2 cellular contexts compared by ENCODE assay signal in the genomic region with DNA sequence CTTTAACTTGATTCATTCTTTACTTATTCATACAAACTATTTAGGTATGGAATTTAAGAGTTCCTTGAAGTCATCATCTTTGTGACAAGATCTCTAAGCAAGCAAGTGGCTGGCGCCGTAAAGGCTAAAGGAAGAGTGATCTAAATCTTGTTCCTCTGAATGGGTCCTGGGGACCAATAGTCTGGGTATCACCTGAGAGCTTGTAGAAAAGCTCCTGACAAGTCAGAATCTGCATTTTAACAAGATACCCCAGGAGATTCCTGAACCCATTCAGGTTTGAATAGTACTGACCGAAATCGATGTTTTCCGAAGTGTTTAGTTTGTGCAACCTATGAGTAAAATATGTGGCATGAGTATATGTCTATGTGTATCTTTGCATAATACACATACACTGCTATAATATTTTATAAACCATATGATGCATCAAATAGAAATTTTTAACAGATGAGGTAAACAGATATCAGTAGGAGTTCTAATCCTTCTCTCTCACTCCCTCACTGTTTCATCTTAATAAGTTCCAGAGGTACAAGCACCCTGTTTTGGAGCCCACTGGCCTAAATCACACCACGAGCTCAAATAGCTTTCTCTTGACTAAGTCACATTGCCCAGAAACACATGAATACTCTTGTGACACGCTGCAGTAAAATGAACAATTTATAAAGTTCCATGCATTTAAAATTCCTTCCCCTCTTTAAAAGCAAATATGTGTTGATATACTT.
TF ChIP-seq lines count a peak whose summit lies in the region.

No MANE protein-coding gene starts in this region.

TF ChIP-seq in GM23338, 12 proteins besides CTCF, POLR2A, EP300 and RAD21 (continued from another document):
- TF ChIP-seq, protein P1, sequence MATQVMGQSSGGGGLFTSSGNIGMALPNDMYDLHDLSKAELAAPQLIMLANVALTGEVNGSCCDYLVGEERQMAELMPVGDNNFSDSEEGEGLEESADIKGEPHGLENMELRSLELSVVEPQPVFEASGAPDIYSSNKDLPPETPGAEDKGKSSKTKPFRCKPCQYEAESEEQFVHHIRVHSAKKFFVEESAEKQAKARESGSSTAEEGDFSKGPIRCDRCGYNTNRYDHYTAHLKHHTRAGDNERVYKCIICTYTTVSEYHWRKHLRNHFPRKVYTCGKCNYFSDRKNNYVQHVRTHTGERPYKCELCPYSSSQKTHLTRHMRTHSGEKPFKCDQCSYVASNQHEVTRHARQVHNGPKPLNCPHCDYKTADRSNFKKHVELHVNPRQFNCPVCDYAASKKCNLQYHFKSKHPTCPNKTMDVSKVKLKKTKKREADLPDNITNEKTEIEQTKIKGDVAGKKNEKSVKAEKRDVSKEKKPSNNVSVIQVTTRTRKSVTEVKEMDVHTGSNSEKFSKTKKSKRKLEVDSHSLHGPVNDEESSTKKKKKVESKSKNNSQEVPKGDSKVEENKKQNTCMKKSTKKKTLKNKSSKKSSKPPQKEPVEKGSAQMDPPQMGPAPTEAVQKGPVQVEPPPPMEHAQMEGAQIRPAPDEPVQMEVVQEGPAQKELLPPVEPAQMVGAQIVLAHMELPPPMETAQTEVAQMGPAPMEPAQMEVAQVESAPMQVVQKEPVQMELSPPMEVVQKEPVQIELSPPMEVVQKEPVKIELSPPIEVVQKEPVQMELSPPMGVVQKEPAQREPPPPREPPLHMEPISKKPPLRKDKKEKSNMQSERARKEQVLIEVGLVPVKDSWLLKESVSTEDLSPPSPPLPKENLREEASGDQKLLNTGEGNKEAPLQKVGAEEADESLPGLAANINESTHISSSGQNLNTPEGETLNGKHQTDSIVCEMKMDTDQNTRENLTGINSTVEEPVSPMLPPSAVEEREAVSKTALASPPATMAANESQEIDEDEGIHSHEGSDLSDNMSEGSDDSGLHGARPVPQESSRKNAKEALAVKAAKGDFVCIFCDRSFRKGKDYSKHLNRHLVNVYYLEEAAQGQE (IDR thresholded peaks at IDR 0.05; ENCODE audit: unreplicated experiment) = no peak
- no peak for TF ChIP-seq NANOG (IDR thresholded peaks at IDR 0.05; ENCODE audit: borderline replicate concordance)
- no peak for TF ChIP-seq ZNF331 (CRISPR knock-in tag; IDR thresholded peaks at IDR 0.05; ENCODE audit: low read depth)
- TF ChIP-seq STAT1 (IDR thresholded peaks at IDR 0.05; ENCODE audit: unreplicated experiment) = no peak
- TF ChIP-seq, protein P2, sequence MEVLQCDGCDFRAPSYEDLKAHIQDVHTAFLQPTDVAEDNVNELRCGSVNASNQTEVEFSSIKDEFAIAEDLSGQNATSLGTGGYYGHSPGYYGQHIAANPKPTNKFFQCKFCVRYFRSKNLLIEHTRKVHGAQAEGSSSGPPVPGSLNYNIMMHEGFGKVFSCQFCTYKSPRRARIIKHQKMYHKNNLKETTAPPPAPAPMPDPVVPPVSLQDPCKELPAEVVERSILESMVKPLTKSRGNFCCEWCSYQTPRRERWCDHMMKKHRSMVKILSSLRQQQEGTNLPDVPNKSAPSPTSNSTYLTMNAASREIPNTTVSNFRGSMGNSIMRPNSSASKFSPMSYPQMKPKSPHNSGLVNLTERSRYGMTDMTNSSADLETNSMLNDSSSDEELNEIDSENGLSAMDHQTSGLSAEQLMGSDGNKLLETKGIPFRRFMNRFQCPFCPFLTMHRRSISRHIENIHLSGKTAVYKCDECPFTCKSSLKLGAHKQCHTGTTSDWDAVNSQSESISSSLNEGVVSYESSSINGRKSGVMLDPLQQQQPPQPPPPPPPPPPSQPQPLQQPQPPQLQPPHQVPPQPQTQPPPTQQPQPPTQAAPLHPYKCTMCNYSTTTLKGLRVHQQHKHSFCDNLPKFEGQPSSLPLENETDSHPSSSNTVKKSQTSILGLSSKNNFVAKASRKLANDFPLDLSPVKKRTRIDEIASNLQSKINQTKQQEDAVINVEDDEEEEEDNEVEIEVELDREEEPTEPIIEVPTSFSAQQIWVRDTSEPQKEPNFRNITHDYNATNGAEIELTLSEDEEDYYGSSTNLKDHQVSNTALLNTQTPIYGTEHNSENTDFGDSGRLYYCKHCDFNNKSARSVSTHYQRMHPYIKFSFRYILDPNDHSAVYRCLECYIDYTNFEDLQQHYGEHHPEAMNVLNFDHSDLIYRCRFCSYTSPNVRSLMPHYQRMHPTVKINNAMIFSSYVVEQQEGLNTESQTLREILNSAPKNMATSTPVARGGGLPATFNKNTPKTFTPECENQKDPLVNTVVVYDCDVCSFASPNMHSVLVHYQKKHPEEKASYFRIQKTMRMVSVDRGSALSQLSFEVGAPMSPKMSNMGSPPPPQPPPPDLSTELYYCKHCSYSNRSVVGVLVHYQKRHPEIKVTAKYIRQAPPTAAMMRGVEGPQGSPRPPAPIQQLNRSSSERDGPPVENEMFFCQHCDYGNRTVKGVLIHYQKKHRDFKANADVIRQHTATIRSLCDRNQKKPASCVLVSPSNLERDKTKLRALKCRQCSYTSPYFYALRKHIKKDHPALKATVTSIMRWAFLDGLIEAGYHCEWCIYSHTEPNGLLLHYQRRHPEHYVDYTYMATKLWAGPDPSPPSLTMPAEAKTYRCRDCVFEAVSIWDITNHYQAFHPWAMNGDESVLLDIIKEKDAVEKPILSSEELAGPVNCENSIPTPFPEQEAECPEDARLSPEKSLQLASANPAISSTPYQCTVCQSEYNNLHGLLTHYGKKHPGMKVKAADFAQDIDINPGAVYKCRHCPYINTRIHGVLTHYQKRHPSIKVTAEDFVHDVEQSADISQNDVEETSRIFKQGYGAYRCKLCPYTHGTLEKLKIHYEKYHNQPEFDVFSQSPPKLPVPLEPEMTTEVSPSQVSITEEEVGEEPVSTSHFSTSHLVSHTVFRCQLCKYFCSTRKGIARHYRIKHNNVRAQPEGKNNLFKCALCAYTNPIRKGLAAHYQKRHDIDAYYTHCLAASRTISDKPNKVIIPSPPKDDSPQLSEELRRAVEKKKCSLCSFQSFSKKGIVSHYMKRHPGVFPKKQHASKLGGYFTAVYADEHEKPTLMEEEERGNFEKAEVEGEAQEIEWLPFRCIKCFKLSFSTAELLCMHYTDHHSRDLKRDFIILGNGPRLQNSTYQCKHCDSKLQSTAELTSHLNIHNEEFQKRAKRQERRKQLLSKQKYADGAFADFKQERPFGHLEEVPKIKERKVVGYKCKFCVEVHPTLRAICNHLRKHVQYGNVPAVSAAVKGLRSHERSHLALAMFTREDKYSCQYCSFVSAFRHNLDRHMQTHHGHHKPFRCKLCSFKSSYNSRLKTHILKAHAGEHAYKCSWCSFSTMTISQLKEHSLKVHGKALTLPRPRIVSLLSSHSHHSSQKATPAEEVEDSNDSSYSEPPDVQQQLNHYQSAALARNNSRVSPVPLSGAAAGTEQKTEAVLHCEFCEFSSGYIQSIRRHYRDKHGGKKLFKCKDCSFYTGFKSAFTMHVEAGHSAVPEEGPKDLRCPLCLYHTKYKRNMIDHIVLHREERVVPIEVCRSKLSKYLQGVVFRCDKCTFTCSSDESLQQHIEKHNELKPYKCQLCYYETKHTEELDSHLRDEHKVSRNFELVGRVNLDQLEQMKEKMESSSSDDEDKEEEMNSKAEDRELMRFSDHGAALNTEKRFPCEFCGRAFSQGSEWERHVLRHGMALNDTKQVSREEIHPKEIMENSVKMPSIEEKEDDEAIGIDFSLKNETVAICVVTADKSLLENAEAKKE (CRISPR knock-in tag; IDR thresholded peaks at IDR 0.05) = no peak
- no peak for TF ChIP-seq CREB1 (CRISPR knock-in tag; IDR thresholded peaks at IDR 0.05; ENCODE audit: low read depth)
- no peak for TF ChIP-seq EZH2 (IDR thresholded peaks at IDR 0.05; ENCODE audit: low read depth, unreplicated experiment)
- no peak for TF ChIP-seq POLR2AphosphoS5 (IDR thresholded peaks at IDR 0.05; ENCODE audit: low read depth)
- no peak for TF ChIP-seq EZH2phosphoT487 (IDR thresholded peaks at IDR 0.05; ENCODE audit: unreplicated experiment)
- no peak for TF ChIP-seq ZNF114 (CRISPR knock-in tag; IDR thresholded peaks at IDR 0.05)
- TF ChIP-seq JUNB (IDR thresholded peaks at IDR 0.05; ENCODE audit: unreplicated experiment) = no peak

TF ChIP-seq in SK-N-SH treated with all-trans-retinoic acid at 6 μM for 48 hours, 23 proteins besides CTCF, POLR2A, EP300 and RAD21 (continued from another document):
- TF ChIP-seq, protein P3, sequence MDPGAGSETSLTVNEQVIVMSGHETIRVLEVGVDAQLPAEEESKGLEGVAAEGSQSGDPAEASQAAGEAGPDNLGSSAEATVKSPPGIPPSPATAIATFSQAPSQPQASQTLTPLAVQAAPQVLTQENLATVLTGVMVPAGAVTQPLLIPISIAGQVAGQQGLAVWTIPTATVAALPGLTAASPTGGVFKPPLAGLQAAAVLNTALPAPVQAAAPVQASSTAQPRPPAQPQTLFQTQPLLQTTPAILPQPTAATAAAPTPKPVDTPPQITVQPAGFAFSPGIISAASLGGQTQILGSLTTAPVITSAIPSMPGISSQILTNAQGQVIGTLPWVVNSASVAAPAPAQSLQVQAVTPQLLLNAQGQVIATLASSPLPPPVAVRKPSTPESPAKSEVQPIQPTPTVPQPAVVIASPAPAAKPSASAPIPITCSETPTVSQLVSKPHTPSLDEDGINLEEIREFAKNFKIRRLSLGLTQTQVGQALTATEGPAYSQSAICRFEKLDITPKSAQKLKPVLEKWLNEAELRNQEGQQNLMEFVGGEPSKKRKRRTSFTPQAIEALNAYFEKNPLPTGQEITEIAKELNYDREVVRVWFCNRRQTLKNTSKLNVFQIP (CRISPR knock-in tag; IDR thresholded peaks at IDR 0.05; ENCODE audit: borderline replicate concordance, low read depth) = no peak
- TF ChIP-seq, protein P4, sequence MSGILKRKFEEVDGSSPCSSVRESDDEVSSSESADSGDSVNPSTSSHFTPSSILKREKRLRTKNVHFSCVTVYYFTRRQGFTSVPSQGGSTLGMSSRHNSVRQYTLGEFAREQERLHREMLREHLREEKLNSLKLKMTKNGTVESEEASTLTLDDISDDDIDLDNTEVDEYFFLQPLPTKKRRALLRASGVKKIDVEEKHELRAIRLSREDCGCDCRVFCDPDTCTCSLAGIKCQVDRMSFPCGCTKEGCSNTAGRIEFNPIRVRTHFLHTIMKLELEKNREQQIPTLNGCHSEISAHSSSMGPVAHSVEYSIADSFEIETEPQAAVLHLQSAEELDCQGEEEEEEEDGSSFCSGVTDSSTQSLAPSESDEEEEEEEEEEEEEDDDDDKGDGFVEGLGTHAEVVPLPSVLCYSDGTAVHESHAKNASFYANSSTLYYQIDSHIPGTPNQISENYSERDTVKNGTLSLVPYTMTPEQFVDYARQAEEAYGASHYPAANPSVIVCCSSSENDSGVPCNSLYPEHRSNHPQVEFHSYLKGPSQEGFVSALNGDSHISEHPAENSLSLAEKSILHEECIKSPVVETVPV (CRISPR knock-in tag; IDR thresholded peaks at IDR 0.05) = no peak
